8 cellular contexts compared by ENCODE assay signal in genomic region chr14:30558675-30559555, GRCh38. TPM values are rescaled to one million over a fixed set of nuclear protein-coding genes. Genes with fewer than 3 reads are reported as not detected.
A peak's percentile ranks its signal among the peaks of the same experiment; 100 is the strongest.
DNase-seq lines count a peak whose midpoint lies in the region; ATAC-seq and TF ChIP-seq lines count a peak whose summit lies in the region.

G2E3 (plus strand) TSS chr14:30559158; CDS start chr14:30581080, 21,922 bp downstream.

- TF ChIP-seq CTCF in HFF-Myc (IDR thresholded peaks at IDR 0.05; ENCODE audit: low read depth, low read length, missing control alignments) (no peak), glutamatergic neuron (IDR thresholded peaks at IDR 0.05; ENCODE audit: partially characterized antibody, unreplicated experiment) (no peak), osteocyte (IDR thresholded peaks at IDR 0.05) (no peak), thoracic aorta (IDR thresholded peaks at IDR 0.05) (no peak)

- H3K4me1 Mint-ChIP-seq in glutamatergic neuron (ENCODE audit: low read depth, unreplicated experiment) (peaks cover 12% of the 10 kb centered on the region), osteocyte (ENCODE audit: unreplicated experiment) (peaks cover 18% of the 10 kb centered on the region)

- H3K9me3 ChIP-seq in thoracic aorta: no peaks in the 10 kb centered on the region

- H3K9me3 Mint-ChIP-seq in activated naive CD4-positive, alpha-beta T cell treated with anti-CD3 and anti-CD28 coated beads, Interleukin-2, amount 50 U/mL, for 72 hours: no peaks in the 10 kb centered on the region
- H3K9me3 Mint-ChIP-seq in glutamatergic neuron (ENCODE audit: unreplicated experiment) (no peaks in the 10 kb centered on the region), osteocyte (ENCODE audit: unreplicated experiment) (peaks cover 4% of the 10 kb centered on the region)

- H3K4me3 ChIP-seq in HFF-Myc (replicated peaks; ENCODE audit: low read depth, low read length) (peak within 1 kb of the TSS; percentile 98), thoracic aorta (peak within 1 kb of the TSS; percentile 98)

- peaks cover 21 to 31% of the 10 kb centered on the region in 2 donors for H3K36me3 Mint-ChIP-seq in activated naive CD4-positive, alpha-beta T cell treated with anti-CD3 and anti-CD28 coated beads, Interleukin-2, amount 50 U/mL, for 72 hours
- H3K36me3 Mint-ChIP-seq in glutamatergic neuron (ENCODE audit: unreplicated experiment): no peaks in the 10 kb centered on the region
- H3K36me3 Mint-ChIP-seq in osteocyte (ENCODE audit: unreplicated experiment): peaks cover 5% of the 10 kb centered on the region

- H3K4me1 ChIP-seq in thoracic aorta (ENCODE audit: control insufficient read depth in 1 of 2, low read depth in 2 of 2): peaks cover 10 to 24% of the 10 kb centered on the region in 2 donors

- DNase-seq in GM04504 (ENCODE audit: low read depth): peak; percentile 69
- peak; percentile 51 for DNase-seq in HFF-Myc (ENCODE audit: extremely low read depth, low read depth)
- DNase-seq in MV-4-11 (lab: John Stamatoyannopoulos, UW): peak; percentile 77
- peak; percentile 5 for DNase-seq in SKM-1 (lab: John Stamatoyannopoulos, UW; ENCODE audit: unreplicated experiment)
- peak; percentile 90 to 92 for DNase-seq in activated naive CD4-positive, alpha-beta T cell treated with anti-CD3 and anti-CD28 coated beads, Interleukin-2, amount 50 U/mL, for 72 hours (ENCODE audit: low spot score in 2 of 2)
- DNase-seq in glutamatergic neuron: peak; percentile 92
- DNase-seq in osteocyte (ENCODE audit: extremely low spot score, unreplicated experiment): peak; percentile 94
- peak; percentile 12 for DNase-seq in thoracic aorta (ENCODE audit: low spot score)

- H3K27me3 Mint-ChIP-seq in glutamatergic neuron (ENCODE audit: unreplicated experiment) (peaks cover 2% of the 10 kb centered on the region), osteocyte (ENCODE audit: unreplicated experiment) (no peaks in the 10 kb centered on the region)

- no peaks in the 10 kb centered on the region for H3K36me3 ChIP-seq in thoracic aorta

- H3K27ac Mint-ChIP-seq in activated naive CD4-positive, alpha-beta T cell treated with anti-CD3 and anti-CD28 coated beads, Interleukin-2, amount 50 U/mL, for 72 hours: peak within 1 kb of the TSS; percentile 95 to 100
- H3K27ac Mint-ChIP-seq in glutamatergic neuron (ENCODE audit: unreplicated experiment) (peak within 1 kb of the TSS; percentile 95), osteocyte (ENCODE audit: unreplicated experiment) (peak within 1 kb of the TSS; percentile 100)

- peak within 1 kb of the TSS; percentile 75 to 82 for H3K27ac ChIP-seq in thoracic aorta

- no peaks in the 10 kb centered on the region for H3K27me3 ChIP-seq in thoracic aorta (replicated peaks; ENCODE audit: insufficient read depth)

- ATAC-seq in activated naive CD4-positive, alpha-beta T cell treated with anti-CD3 and anti-CD28 coated beads, Interleukin-2, amount 50 U/mL, for 72 hours: peak; percentile 100
- ATAC-seq in thoracic aorta (ENCODE audit: insufficient number of reproducible peaks, low FRiP score, low read depth): peak; percentile 87

- peak within 1 kb of the TSS; percentile 99 for H3K4me3 Mint-ChIP-seq in glutamatergic neuron (ENCODE audit: unreplicated experiment)
- peak within 1 kb of the TSS; percentile 100 for H3K4me3 Mint-ChIP-seq in osteocyte (ENCODE audit: unreplicated experiment)

RNA-seq across cellular contexts. Expression of gene G2E3, which starts in this region (rescaled TPM):
- 10 to 100 TPM; 32.0 to 37.7 TPM for total RNA-seq in activated naive CD4-positive, alpha-beta T cell treated with anti-CD3 and anti-CD28 coated beads, Interleukin-2, amount 50 U/mL, for 72 hours
- total RNA-seq in glutamatergic neuron (ENCODE audit: unreplicated experiment) (31.4 TPM), osteocyte (21.3 and 24.7 TPM in 2 replicates), thoracic aorta (10 to 100 TPM; 10.3 to 11.9 TPM)

Comparison
In these comparisons a context has a peak if more than half of its experiments do, and no peak if none do; other contexts are left out.
1. Peak in every context shown above with its lines: DNase-seq, ATAC-seq, H3K4me3 ChIP-seq and H3K27ac ChIP-seq.
2. DNase-seq: peak in every context shown above with its lines; median percentile 94 in osteocyte; 92 in glutamatergic neuron; 91 in activated naive CD4-positive, alpha-beta T cell treated with anti-CD3 and anti-CD28 coated beads, Interleukin-2, amount 50 U/mL, for 72 hours; 77 in MV-4-11; 69 in GM04504; 51 in HFF-Myc; 12 in thoracic aorta; 5 in SKM-1.